ENCODE assay signal across 9 cellular contexts in genomic region chr9:129619787-129620668, GRCh38. TPM values are rescaled to one million over a fixed set of nuclear protein-coding genes. Genes with fewer than 3 reads are reported as not detected.
DNase-seq lines count a peak whose midpoint lies in the region; ATAC-seq, FAIRE-seq and TF ChIP-seq lines count a peak whose summit lies in the region.
"Had no signal": no experiment of that assay in that cellular context is flagged by ENCODE, and none has a peak within 500 bp of the region (broad histone marks: within the 10 kb centered on the region; RNA-seq: fewer than 3 reads in every experiment).

No MANE protein-coding gene starts in this region.

- H3K9me3 ChIP-seq in A549 = no peaks in the 10 kb centered on the region
- no peaks in the 10 kb centered on the region for H3K9me3 ChIP-seq in HUES48 (ENCODE audit: control insufficient read depth, insufficient read depth, low read length)
- H3K9me3 ChIP-seq in body of pancreas = no peaks in the 10 kb centered on the region
- H3K9me3 ChIP-seq in thoracic aorta = no peaks in the 10 kb centered on the region

- intact Hi-C loops in body of pancreas (cut with DNase I) = no loop called here

- peak overlapping the region; percentile 75 for H3K4me3 ChIP-seq in A549
- H3K4me3 ChIP-seq in HUES48 (ENCODE audit: low read depth, low read length) = peak overlapping the region; percentile 61
- peak overlapping the region in 1 of 2 donors; percentile 33 for H3K4me3 ChIP-seq in body of pancreas
- H3K4me3 ChIP-seq in thoracic aorta = peak overlapping the region; percentile 79
- H3K4me3 ChIP-seq: GM12878 had no signal

- CTCF ChIA-PET in A549 (lab: Yijun Ruan, JAX) = interaction anchor here (0.6 to 26.2 kb wide), 18 partner anchors 10 to 486 kb away, joined by 3 to 947 read pairs (median 3); no protein-coding TSS in a partner anchor

- TF ChIP-seq RAD21 in A549 (conservative IDR thresholded peaks at IDR 0.05 in 1 of 2, IDR thresholded peaks at IDR 0.05 in 1 of 2) = no peak

- POLR2A ChIA-PET in A549 (lab: Yijun Ruan, JAX) = interaction anchor here (0.6 to 2.7 kb wide), 8 partner anchors 124 to 629 kb away, joined by 3 to 8 read pairs (median 3); partner anchors contain the start of gene IER5L

- 24% methylated on average over 12 of the region's 82 CpGs for WGBS in A549 (ENCODE audit: missing lambda C conversion rate)
- 1 to 10% methylated on average over 2 to 28 of the region's 82 CpGs for WGBS in body of pancreas, 2 donors

- TF ChIP-seq EP300 in A549 (IDR thresholded peaks at IDR 0.05) = no peak

- H3K4me2 ChIP-seq in A549 = peak overlapping the region; percentile 95

- ATAC-seq in A549 (peak; percentile 56 to 70), body of pancreas (peak; percentile 41), thoracic aorta (ENCODE audit: insufficient number of reproducible peaks, low FRiP score, low read depth) (no peak), HG03139 (IDR thresholded peaks at IDR 0.05; ENCODE audit: unreplicated experiment) (no peak), HG02973 (IDR thresholded peaks at IDR 0.05; ENCODE audit: unreplicated experiment) (no peak)
- ATAC-seq: GM12878 had no signal

- FAIRE-seq in A549 (lab: Jason Lieb, UNC) (no peak), GM19239 (lab: Jason Lieb, UNC) (no peak)
- FAIRE-seq: GM12878 had no signal

- H3K36me3 ChIP-seq in HUES48 (ENCODE audit: control insufficient read depth, insufficient read depth, low read length) (no peaks in the 10 kb centered on the region), body of pancreas (replicated peaks in 1 of 2; ENCODE audit: insufficient read depth in 1 of 2, low read depth in 2 of 2) (no peaks in the 10 kb centered on the region), thoracic aorta (no peaks in the 10 kb centered on the region)

- peaks cover 41% of the 10 kb centered on the region for H3K27me3 ChIP-seq in HUES48 (ENCODE audit: control insufficient read depth, insufficient read depth, low read length)
- H3K27me3 ChIP-seq in body of pancreas = peaks cover 0 to 10% of the 10 kb centered on the region in 2 donors
- no peaks in the 10 kb centered on the region for H3K27me3 ChIP-seq in thoracic aorta (replicated peaks; ENCODE audit: insufficient read depth)

- peak overlapping the region; percentile 96 to 98 for H3K27ac ChIP-seq in A549
- H3K27ac ChIP-seq in HUES48 (ENCODE audit: low read depth, low read length) = no peak overlapping the region
- H3K27ac ChIP-seq in body of pancreas = no peak overlapping the region
- H3K27ac ChIP-seq in thoracic aorta = peak overlapping the region; percentile 23 to 53

- no peak overlapping the region for H3K9ac ChIP-seq in HUES48 (ENCODE audit: low read depth, low read length)

- DNase-seq in A549 (ENCODE audit: low read depth in 1 of 2, low spot score in 1 of 2) = peak; percentile 49 to 54
- peak in 1 of 4 donors; percentile 41 for DNase-seq in body of pancreas
- peak; percentile 85 for DNase-seq in left kidney (ENCODE audit: low read depth, low spot score)
- no peak for DNase-seq in thoracic aorta (ENCODE audit: low spot score)
- DNase-seq in GM19239 (ENCODE audit: insufficient read length, low spot score) = no peak

- TF ChIP-seq POLR2A in A549 (IDR thresholded peaks at IDR 0.05; ENCODE audit: low read length) (peak; percentile 44), body of pancreas (IDR thresholded peaks at IDR 0.05) (no peak)

- peak; percentile 45 for TF ChIP-seq CTCF in A549 (IDR thresholded peaks at IDR 0.05)
- TF ChIP-seq CTCF in body of pancreas (IDR thresholded peaks at IDR 0.05) = peak in 1 of 7 experiments; percentile 14
- TF ChIP-seq CTCF in thoracic aorta (IDR thresholded peaks at IDR 0.05) = no peak

- peaks cover 35% of the 10 kb centered on the region for H3K4me1 ChIP-seq in A549
- no peaks in the 10 kb centered on the region for H3K4me1 ChIP-seq in HUES48 (ENCODE audit: control insufficient read depth, insufficient read depth, low read length)
- peaks cover 16% of the 10 kb centered on the region for H3K4me1 ChIP-seq in body of pancreas
- peaks cover 0 to 23% of the 10 kb centered on the region in 2 donors for H3K4me1 ChIP-seq in thoracic aorta (ENCODE audit: control insufficient read depth in 1 of 2, low read depth in 2 of 2)

TF ChIP-seq in A549, 52 proteins besides CTCF, POLR2A, EP300 and RAD21:
- TF ChIP-seq HOXA7 (CRISPR knock-in tag; IDR thresholded peaks at IDR 0.05) (no peak), JUN (IDR thresholded peaks at IDR 0.05) (peak in 1 of 2 experiments; percentile 53; a peak in 2 of 5 replicates), EHMT2 (IDR thresholded peaks at IDR 0.05; ENCODE audit: low read depth) (no peak), ZSCAN20 (CRISPR knock-in tag; IDR thresholded peaks at IDR 0.05) (no peak)

RNA-seq across cellular contexts. Expression of gene C9orf50, which starts 0.9 kb away (rescaled TPM):
- polyA plus RNA-seq in A549 (2011; rRNA removed) (0.10 TPM in 1 of 2 replicates, not detected in the other), A549 (2017; fragmentation: RNase III; extraction: RNeasy Plus Mini Kit Qiagen cat#74134 plus additional on column Dnase treatment) (0.05 TPM in 1 of 3 replicates, not detected in the others)
- 0.08 TPM in 1 of 2 replicates, not detected in the other for polyA plus RNA-seq in A549 (2012; cell fraction: cytosol; rRNA removed)
- 0.07 TPM in 1 of 2 replicates, not detected in the other for polyA plus RNA-seq in A549 (2012; cell fraction: nucleus; rRNA removed)
- not detected in 2 replicates for polyA minus RNA-seq in A549 (2011; rRNA and poly(A)+ RNA removed)
- total RNA-seq in body of pancreas (not detected), thoracic aorta (not detected)
- total RNA-seq: GM12878 had no signal
- polyA plus RNA-seq: GM12878 had no signal

RNA-seq across cellular contexts. Expression of gene NTMT1, which starts 5.9 kb away (rescaled TPM):
- polyA plus RNA-seq in A549 (2011; rRNA removed) (39.2 and 49.4 TPM in 2 replicates), A549 (2017; fragmentation: RNase III; extraction: RNeasy Plus Mini Kit Qiagen cat#74134 plus additional on column Dnase treatment) (75.8 to 96.4 TPM (median 92.2 TPM) in 3 replicates)
- polyA plus RNA-seq in A549 (2012; cell fraction: cytosol; rRNA removed) = 114 and 118 TPM in 2 replicates
- 71.4 and 87.0 TPM in 2 replicates for polyA plus RNA-seq in A549 (2012; cell fraction: nucleus; rRNA removed)
- polyA minus RNA-seq in A549 (2011; rRNA and poly(A)+ RNA removed) = 29.6 and 37.6 TPM in 2 replicates
- total RNA-seq in body of pancreas (10 to 100 TPM; 11.2 to 14.5 TPM), thoracic aorta (10 to 100 TPM; 16.9 to 27.2 TPM)

RNA-seq across cellular contexts. Expression of gene ASB6, which starts 21.9 kb away (rescaled TPM):
- polyA plus RNA-seq in A549 (2011; rRNA removed) (9.2 and 9.4 TPM in 2 replicates), A549 (2017; fragmentation: RNase III; extraction: RNeasy Plus Mini Kit Qiagen cat#74134 plus additional on column Dnase treatment) (16.3 to 17.3 TPM (median 16.3 TPM) in 3 replicates)
- 19.0 and 23.7 TPM in 2 replicates for polyA plus RNA-seq in A549 (2012; cell fraction: cytosol; rRNA removed)
- polyA plus RNA-seq in A549 (2012; cell fraction: nucleus; rRNA removed) = 31.4 and 37.7 TPM in 2 replicates
- polyA minus RNA-seq in A549 (2011; rRNA and poly(A)+ RNA removed) = 7.4 and 8.4 TPM in 2 replicates
- total RNA-seq in body of pancreas (10 to 100 TPM; 12.7 to 14.5 TPM), thoracic aorta (10 to 100 TPM; 23.0 to 31.0 TPM)

RNA-seq across cellular contexts. Expression of gene PRRX2, which starts 45.4 kb away (rescaled TPM):
- polyA plus RNA-seq in A549 (2011; rRNA removed) (0.90 and 0.95 TPM in 2 replicates), A549 (2017; fragmentation: RNase III; extraction: RNeasy Plus Mini Kit Qiagen cat#74134 plus additional on column Dnase treatment) (2.2 to 2.7 TPM (median 2.3 TPM) in 3 replicates)
- 4.3 and 6.6 TPM in 2 replicates for polyA plus RNA-seq in A549 (2012; cell fraction: cytosol; rRNA removed)
- 3.9 and 5.1 TPM in 2 replicates for polyA plus RNA-seq in A549 (2012; cell fraction: nucleus; rRNA removed)
- polyA minus RNA-seq in A549 (2011; rRNA and poly(A)+ RNA removed) = 0.79 and 1.0 TPM in 2 replicates
- total RNA-seq in body of pancreas (1 to 10 TPM in 1 of 2 donors, not detected in 1; 1.0 TPM), thoracic aorta (10 to 100 TPM; 42.0 to 66.1 TPM)
- total RNA-seq: GM12878 had no signal
- polyA plus RNA-seq: GM12878 had no signal

Comparison
In these comparisons a context has a peak if more than half of its experiments do, and no peak if none do; other contexts are left out.
1. ATAC-seq: peak in A549 (2 of 2) and body of pancreas (single experiment); none in thoracic aorta (single experiment), HG03139 (single experiment) and HG02973 (single experiment).
2. DNase-seq: peak in A549 (2 of 2) and left kidney (single experiment); none in thoracic aorta (single experiment) and GM19239 (single experiment).
3. H3K27ac ChIP-seq: peak in A549 (2 of 2) and thoracic aorta (2 of 2); none in HUES48 (single experiment) and body of pancreas (0 of 4).